In the genomic region with DNA sequence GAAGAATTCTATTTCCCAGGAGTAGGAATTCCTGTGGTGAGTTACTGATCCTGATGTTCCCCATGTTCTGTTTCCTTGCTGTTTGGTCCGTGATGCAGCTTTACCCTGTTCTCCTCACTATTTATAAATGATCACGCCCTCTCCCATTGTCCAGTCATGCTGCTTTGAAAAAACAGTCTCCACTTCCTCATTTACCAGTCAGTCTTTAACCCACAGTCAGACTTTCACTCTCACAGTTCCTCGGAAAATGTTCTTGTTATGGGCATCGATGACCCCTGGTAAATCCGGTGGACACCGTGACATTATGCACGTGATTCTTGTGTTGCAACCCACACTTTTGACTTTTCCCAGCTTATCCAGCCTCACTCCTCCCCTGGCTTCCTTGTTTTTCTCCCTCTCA, we compare ENCODE assay signal across 8 cellular contexts. TPM values are rescaled to one million over a fixed set of nuclear protein-coding genes. Genes with fewer than 3 reads are reported as not detected.
DNase-seq lines count a peak whose midpoint lies in the region; ATAC-seq, FAIRE-seq and TF ChIP-seq lines count a peak whose summit lies in the region.

No MANE protein-coding gene starts in this region.

- no peaks in the 10 kb centered on the region for H3K4me1 Mint-ChIP-seq in CD8-positive, alpha-beta T cell (ENCODE audit: low read depth)

- no peaks in the 10 kb centered on the region for H3K36me3 Mint-ChIP-seq in CD8-positive, alpha-beta T cell

- H3K4me3 ChIP-seq in GM06990 (replicated peaks; ENCODE audit: low read depth, low read length) (no peak overlapping the region), HL-60 (replicated peaks; ENCODE audit: insufficient read depth, low read length) (no peak overlapping the region), kidney (ENCODE audit: low read length in 2 of 2) (no peak overlapping the region)
- no peak overlapping the region for H3K4me3 ChIP-seq in CD8-positive, alpha-beta T cell (ENCODE audit: low read depth, low read length)

- H3K9me3 ChIP-seq in kidney (ENCODE audit: control insufficient read depth in 1 of 2, low read length in 2 of 2) = no peaks in the 10 kb centered on the region
- H3K9me3 ChIP-seq in CD8-positive, alpha-beta T cell (ENCODE audit: low read length) = no peaks in the 10 kb centered on the region

- H3K27me3 Mint-ChIP-seq in CD8-positive, alpha-beta T cell (ENCODE audit: low read depth) = peaks cover 6% of the 10 kb centered on the region

- H3K9ac ChIP-seq in kidney (ENCODE audit: low read length in 2 of 2) = no peak overlapping the region

- ATAC-seq in GM21576 (IDR thresholded peaks at IDR 0.05; ENCODE audit: unreplicated experiment) = peak; percentile 97
- no peak for ATAC-seq in CD8-positive, alpha-beta T cell

- POLR2A ChIA-PET in CD8-positive, alpha-beta T cell (lab: Charles Lee) = no interaction called here

- DNase-seq in GM06990 (ENCODE audit: extremely low read depth, insufficient read length) = peak; percentile 23
- DNase-seq in HL-60 (ENCODE audit: low read depth in 1 of 2, low spot score in 1 of 2) = peak in 1 of 2 experiments; percentile 31
- peak; percentile 77 for DNase-seq in fibroblast of peridontal ligament (ENCODE audit: extremely low read depth)
- DNase-seq in DMS 273 (lab: John Stamatoyannopoulos, UW; ENCODE audit: unreplicated experiment) = no peak
- DNase-seq in kidney = no peak
- no peak for DNase-seq in middle frontal gyrus (ENCODE audit: extremely low spot score, low spot score)
- no peak for DNase-seq in CD8-positive, alpha-beta T cell

- intact Hi-C loops in kidney (cut with DNase I) = no loop called here
- intact Hi-C loops in CD8-positive, alpha-beta T cell (cut with DNase I, micrococcal nuclease) = no loop called here

- H3K36me3 ChIP-seq in GM06990 (ENCODE audit: control insufficient read depth, insufficient read depth, low read length) (no peaks in the 10 kb centered on the region), kidney (ENCODE audit: control insufficient read depth in 1 of 2, insufficient read depth in 2 of 2, low read length in 2 of 2) (no peaks in the 10 kb centered on the region)
- no peaks in the 10 kb centered on the region for H3K36me3 ChIP-seq in CD8-positive, alpha-beta T cell (ENCODE audit: insufficient read depth, low read length)

- H3K27ac ChIP-seq in HL-60 (replicated peaks) (0 out of 2 replicates have a peak overlapping the region, but pooled peaks have one; percentile 6), kidney (ENCODE audit: low read depth in 2 of 2, low read length in 2 of 2) (peak overlapping the region in 1 of 2 donors; percentile 20)
- H3K27ac ChIP-seq in CD8-positive, alpha-beta T cell (ENCODE audit: low read depth, low read length) = no peak overlapping the region

- CTCF ChIA-PET in CD8-positive, alpha-beta T cell (lab: Charles Lee) = no interaction called here

- H3K4me3 Mint-ChIP-seq in CD8-positive, alpha-beta T cell = no peak overlapping the region

- H3K4me1 ChIP-seq in kidney (ENCODE audit: control insufficient read depth in 1 of 2, insufficient read depth in 1 of 2, low read depth in 1 of 2, low read length in 2 of 2) = no peaks in the 10 kb centered on the region
- H3K4me1 ChIP-seq in CD8-positive, alpha-beta T cell (ENCODE audit: insufficient read depth, low read length) = no peaks in the 10 kb centered on the region

- H3K27me3 ChIP-seq in GM06990 (replicated peaks; ENCODE audit: control insufficient read depth, insufficient read depth, low read length) = no peaks in the 10 kb centered on the region
- no peaks in the 10 kb centered on the region for H3K27me3 ChIP-seq in HL-60 (ENCODE audit: insufficient read depth, poor library complexity, severe bottlenecking)
- H3K27me3 ChIP-seq in CD8-positive, alpha-beta T cell (ENCODE audit: insufficient read depth, low read length) = no peaks in the 10 kb centered on the region

- no peak overlapping the region for H3K27ac Mint-ChIP-seq in CD8-positive, alpha-beta T cell

- TF ChIP-seq CTCF in GM06990 (IDR thresholded peaks at IDR 0.05; ENCODE audit: insufficient read depth, low read length, poor library complexity, severe bottlenecking) (no peak), HL-60 (IDR thresholded peaks at IDR 0.05; ENCODE audit: insufficient read depth, low read length) (no peak), kidney (IDR thresholded peaks at IDR 0.05; ENCODE audit: borderline replicate concordance, extremely low read depth, insufficient read depth) (no peak)
- no peak for TF ChIP-seq CTCF in CD8-positive, alpha-beta T cell (IDR thresholded peaks at IDR 0.05)

- no peak for FAIRE-seq in kidney (lab: Jason Lieb, UNC)

- no peaks in the 10 kb centered on the region for H3K9me3 Mint-ChIP-seq in CD8-positive, alpha-beta T cell

RNA-seq across cellular contexts. Expression of a gene that starts 14.4 kb away (rescaled TPM):
- total RNA-seq in kidney = 141 TPM
- polyA plus RNA-seq in kidney (ENCODE audit: insufficient read depth, low read depth, low replicate concordance) = 62.8 TPM
- total RNA-seq in CD8-positive, alpha-beta T cell = not detected

Comparison
In these comparisons a context has a peak if more than half of its experiments do, and no peak if none do; other contexts are left out.
1. DNase-seq: peak in GM06990 (single experiment) and fibroblast of peridontal ligament (single experiment); none in DMS 273 (single experiment), kidney (single experiment), middle frontal gyrus (single experiment) and CD8-positive, alpha-beta T cell (0 of 7).
2. RNA of a gene that starts 14.4 kb away (total RNA-seq): 141 TPM in kidney (single experiment); not detected in CD8-positive, alpha-beta T cell; every median in the first group is over 100 times any median in the second.